Comparison of ENCODE assay signal across 1 cellular context in genomic region chr7:87464830-87465533, GRCh38.
A peak's percentile ranks its signal among the peaks of the same experiment; 100 is the strongest.
TF ChIP-seq lines count a peak whose summit lies in the region.
"Not testable (repeated sequence)": the region's sequence is repeated elsewhere in the genome, so short reads cannot be mapped to it uniquely, and the experiment has no call there.

No MANE protein-coding gene starts in this region.

TF ChIP-seq in HepG2, 621 proteins besides CTCF, POLR2A, EP300 and RAD21 (continued from another document and continues in another):
- 0 out of 2 replicates have a peak, but pooled peaks have one; percentile 64 for TF ChIP-seq RERE (CRISPR knock-in tag; IDR thresholded peaks at IDR 0.05; ENCODE audit: low read depth)
- TF ChIP-seq ONECUT2 (CRISPR knock-in tag; IDR thresholded peaks at IDR 0.05) = 0 out of 2 replicates have a peak, but pooled peaks have one; percentile 51
- peak; percentile 59 for TF ChIP-seq YEATS4 (CRISPR knock-in tag; IDR thresholded peaks at IDR 0.05; ENCODE audit: borderline replicate concordance)
- TF ChIP-seq ZNF644 (CRISPR knock-in tag; IDR thresholded peaks at IDR 0.05; ENCODE audit: low read depth) = 0 out of 2 replicates have a peak, but pooled peaks have one; percentile 5
- peak; percentile 94 for TF ChIP-seq ISL2 (CRISPR knock-in tag; IDR thresholded peaks at IDR 0.05)
- peak; percentile 80 for TF ChIP-seq FOXA1 (IDR thresholded peaks at IDR 0.05)
- TF ChIP-seq FOXA1 (CRISPR knock-in tag; IDR thresholded peaks at IDR 0.05) = peak; percentile 99
- TF ChIP-seq ZNF766 (CRISPR knock-in tag; IDR thresholded peaks at IDR 0.05; ENCODE audit: borderline replicate concordance) = peak; percentile 100
- 0 out of 2 replicates have a peak, but pooled peaks have one; percentile 72 for TF ChIP-seq ZNF337 (CRISPR knock-in tag; IDR thresholded peaks at IDR 0.05; ENCODE audit: borderline replicate concordance, low read depth)
- TF ChIP-seq THAP7 (CRISPR knock-in tag; IDR thresholded peaks at IDR 0.05) = peak; percentile 57; the same call in 1 of the 2 replicates
- TF ChIP-seq IKZF5 (CRISPR knock-in tag; IDR thresholded peaks at IDR 0.05) = peak; percentile 71; the same call in 1 of the 2 replicates
- peak; percentile 75; the same call in 1 of the 2 replicates for TF ChIP-seq ZSCAN5A (CRISPR knock-in tag; IDR thresholded peaks at IDR 0.05; ENCODE audit: borderline replicate concordance)
- TF ChIP-seq ZNF281 (CRISPR knock-in tag; IDR thresholded peaks at IDR 0.05; ENCODE audit: borderline replicate concordance) = peak; percentile 96
- peak; percentile 83 for TF ChIP-seq ZBTB7A (CRISPR knock-in tag; IDR thresholded peaks at IDR 0.05)
- TF ChIP-seq KDM6A (CRISPR knock-in tag; IDR thresholded peaks at IDR 0.05; ENCODE audit: low read depth) = peak; percentile 74
- peak; percentile 73; the same call in 1 of the 2 replicates for TF ChIP-seq HIVEP1 (CRISPR knock-in tag; IDR thresholded peaks at IDR 0.05)
- peak; percentile 75 for TF ChIP-seq CREM (IDR thresholded peaks at IDR 0.05)
- not testable (repeated sequence) for TF ChIP-seq CREM (CRISPR knock-in tag; IDR thresholded peaks at IDR 0.05); MAZ (IDR thresholded peaks at IDR 0.05; ENCODE audit: borderline replicate concordance, low read depth, low read length)
- peak; percentile 71 for TF ChIP-seq ARID4A (CRISPR knock-in tag; IDR thresholded peaks at IDR 0.05; ENCODE audit: borderline replicate concordance)
- peak; percentile 83; the same call in 1 of the 2 replicates for TF ChIP-seq MIER3 (CRISPR knock-in tag; IDR thresholded peaks at IDR 0.05; ENCODE audit: borderline replicate concordance)
- peak; percentile 91; the same call in 1 of the 2 replicates for TF ChIP-seq ZNF891 (CRISPR knock-in tag; IDR thresholded peaks at IDR 0.05)
- TF ChIP-seq FOXP1 (IDR thresholded peaks at IDR 0.05) = peak; percentile 26; the same call in 1 of the 2 replicates
- TF ChIP-seq FOXP1 (CRISPR knock-in tag; IDR thresholded peaks at IDR 0.05) = peak; percentile 82
- peak; percentile 61; the same call in 1 of the 2 replicates for TF ChIP-seq MED13 (CRISPR knock-in tag; IDR thresholded peaks at IDR 0.05)
- peak; percentile 79; the same call in 1 of the 2 replicates for TF ChIP-seq MAZ (CRISPR knock-in tag; IDR thresholded peaks at IDR 0.05; ENCODE audit: low read depth)
- peak; percentile 76; the same call in 1 of the 2 replicates for TF ChIP-seq SOX5 (CRISPR knock-in tag; IDR thresholded peaks at IDR 0.05; ENCODE audit: borderline replicate concordance)
- 0 out of 2 replicates have a peak, but pooled peaks have one; percentile 72 for TF ChIP-seq ZNF724P (CRISPR knock-in tag; IDR thresholded peaks at IDR 0.05; ENCODE audit: borderline replicate concordance)
- TF ChIP-seq ZNF883 (CRISPR knock-in tag; IDR thresholded peaks at IDR 0.05; ENCODE audit: not compliant biosample characterization) = peak; percentile 80
- TF ChIP-seq HNF4G (IDR thresholded peaks at IDR 0.05; ENCODE audit: borderline replicate concordance, low read depth, low read length) = peak; percentile 29; the same call in 1 of the 2 replicates
- TF ChIP-seq HNF4G (CRISPR knock-in tag; IDR thresholded peaks at IDR 0.05; ENCODE audit: borderline replicate concordance, low read depth) = peak; percentile 41; the same call in 1 of the 2 replicates
- 0 out of 2 replicates have a peak, but pooled peaks have one; percentile 84 for TF ChIP-seq ZNF512B (CRISPR knock-in tag; IDR thresholded peaks at IDR 0.05; ENCODE audit: borderline replicate concordance)
- peak; percentile 88; the same call in 1 of the 2 replicates for TF ChIP-seq ZNF556 (CRISPR knock-in tag; IDR thresholded peaks at IDR 0.05; ENCODE audit: borderline replicate concordance)
- TF ChIP-seq TFAP4 (IDR thresholded peaks at IDR 0.05; ENCODE audit: borderline replicate concordance, low read depth) = 0 out of 2 replicates have a peak, but pooled peaks have one; percentile 32
- TF ChIP-seq ZBTB7B (CRISPR knock-in tag; IDR thresholded peaks at IDR 0.05) = peak; percentile 96
- TF ChIP-seq NFKB2 (CRISPR knock-in tag; IDR thresholded peaks at IDR 0.05; ENCODE audit: borderline replicate concordance) = peak; percentile 18; the same call in 1 of the 2 replicates
- peak; percentile 52; the same call in 1 of the 2 replicates for TF ChIP-seq MIXL1 (CRISPR knock-in tag; IDR thresholded peaks at IDR 0.05)
- peak; percentile 89 for TF ChIP-seq HDAC2 (CRISPR knock-in tag; IDR thresholded peaks at IDR 0.05)
- TF ChIP-seq ZNF780A (CRISPR knock-in tag; IDR thresholded peaks at IDR 0.05) = 0 out of 2 replicates have a peak, but pooled peaks have one; percentile 7
